ENCODE assay signal across 20 cellular contexts in genomic region chr22:45294030-45294429, GRCh38. TPM values are rescaled to one million over a fixed set of nuclear protein-coding genes. Genes with fewer than 3 reads are reported as not detected.
DNase-seq lines count a peak whose midpoint lies in the region; ATAC-seq lines count a peak whose summit lies in the region.
"Had no signal": no experiment of that assay in that cellular context is flagged by ENCODE, and none has a peak within 500 bp of the region (broad histone marks: within the 10 kb centered on the region; RNA-seq: fewer than 3 reads in every experiment).

No MANE protein-coding gene starts in this region.

- H3K36me3 Mint-ChIP-seq in activated naive CD4-positive, alpha-beta T cell treated with anti-CD3 and anti-CD28 coated beads, Interleukin-2, amount 50 U/mL, for 24 hours: no peaks in the 10 kb centered on the region
- H3K36me3 Mint-ChIP-seq in activated naive CD4-positive, alpha-beta T cell treated with anti-CD3 and anti-CD28 coated beads, Interleukin-2, amount 50 U/mL, for 72 hours: no peaks in the 10 kb centered on the region
- no peaks in the 10 kb centered on the region for H3K36me3 Mint-ChIP-seq in stimulated activated memory B cell treated with anti-CD40 and anti-IgM and Interleukin-4, amounts not matched to agents 10 μg/mL and 1 μg/mL and 100 μg/mL, for 72 hours

- no peak overlapping the region for H3K4me3 Mint-ChIP-seq in activated naive CD4-positive, alpha-beta T cell treated with anti-CD3 and anti-CD28 coated beads, Interleukin-2, amount 50 U/mL, for 24 hours
- H3K4me3 Mint-ChIP-seq in stimulated activated memory B cell treated with anti-CD40 and anti-IgM and Interleukin-4, amounts not matched to agents 10 μg/mL and 1 μg/mL and 100 μg/mL, for 72 hours: no peak overlapping the region
- H3K4me3 Mint-ChIP-seq: HFFc6 had no signal

- no peak for ATAC-seq in activated naive CD4-positive, alpha-beta T cell treated with anti-CD3 and anti-CD28 coated beads, Interleukin-2, amount 50 U/mL, for 72 hours
- ATAC-seq in left colon (peak; percentile 28), GM18858 (IDR thresholded peaks at IDR 0.05; ENCODE audit: unreplicated experiment) (no peak)
- no peak for ATAC-seq in stimulated activated memory B cell treated with anti-CD40 and anti-IgM and Interleukin-4, amounts not matched to agents 10 μg/mL and 1 μg/mL and 100 μg/mL, for 72 hours

- H3K4me1 Mint-ChIP-seq in activated naive CD4-positive, alpha-beta T cell treated with anti-CD3 and anti-CD28 coated beads, Interleukin-2, amount 50 U/mL, for 24 hours: peaks cover 22% of the 10 kb centered on the region
- H3K4me1 Mint-ChIP-seq in stimulated activated memory B cell treated with anti-CD40 and anti-IgM and Interleukin-4, amounts not matched to agents 10 μg/mL and 1 μg/mL and 100 μg/mL, for 72 hours: peaks cover 9% of the 10 kb centered on the region

- intact Hi-C loops in left colon (cut with DNase I, micrococcal nuclease): no loop called here

- peak overlapping the region; percentile 48 for H3K27ac Mint-ChIP-seq in activated naive CD4-positive, alpha-beta T cell treated with anti-CD3 and anti-CD28 coated beads, Interleukin-2, amount 50 U/mL, for 24 hours
- H3K27ac Mint-ChIP-seq in activated naive CD4-positive, alpha-beta T cell treated with anti-CD3 and anti-CD28 coated beads, Interleukin-2, amount 50 U/mL, for 72 hours: no peak overlapping the region
- H3K27ac Mint-ChIP-seq in stimulated activated memory B cell treated with anti-CD40 and anti-IgM and Interleukin-4, amounts not matched to agents 10 μg/mL and 1 μg/mL and 100 μg/mL, for 72 hours: peak overlapping the region; percentile 9
- H3K27ac Mint-ChIP-seq: HFFc6 had no signal

- no peaks in the 10 kb centered on the region for H3K9me3 Mint-ChIP-seq in activated naive CD4-positive, alpha-beta T cell treated with anti-CD3 and anti-CD28 coated beads, Interleukin-2, amount 50 U/mL, for 24 hours
- no peaks in the 10 kb centered on the region for H3K9me3 Mint-ChIP-seq in activated naive CD4-positive, alpha-beta T cell treated with anti-CD3 and anti-CD28 coated beads, Interleukin-2, amount 50 U/mL, for 72 hours
- H3K9me3 Mint-ChIP-seq in stimulated activated memory B cell treated with anti-CD40 and anti-IgM and Interleukin-4, amounts not matched to agents 10 μg/mL and 1 μg/mL and 100 μg/mL, for 72 hours: no peaks in the 10 kb centered on the region
- H3K9me3 Mint-ChIP-seq: HFFc6 had no signal

- no peaks in the 10 kb centered on the region for H3K27me3 Mint-ChIP-seq in activated naive CD4-positive, alpha-beta T cell treated with anti-CD3 and anti-CD28 coated beads, Interleukin-2, amount 50 U/mL, for 24 hours
- no peaks in the 10 kb centered on the region for H3K27me3 Mint-ChIP-seq in stimulated activated memory B cell treated with anti-CD40 and anti-IgM and Interleukin-4, amounts not matched to agents 10 μg/mL and 1 μg/mL and 100 μg/mL, for 72 hours

- DNase-seq in activated naive CD4-positive, alpha-beta T cell treated with anti-CD3 and anti-CD28 coated beads, Interleukin-2, amount 50 U/mL, for 72 hours (ENCODE audit: low spot score in 2 of 2): no peak
- DNase-seq in HT-29 (ENCODE audit: low spot score): peak; percentile 37
- no peak for DNase-seq in left colon
- DNase-seq in kidney glomerular epithelial cell (lab: John Stamatoyannopoulos, UW): no peak
- no peak for DNase-seq in NCI-H1694 treated with DMSO at 0.1 percent for 48 hours (lab: John Stamatoyannopoulos, UW)
- DNase-seq: 8988T, DMS79, HFFc6, NCI-H1417, NCI-H1930, NCI-H226, NCI-H524, NCI-H82, OCI-M1, SIG-M5 had no signal

RNA-seq across cellular contexts. Expression of gene UPK3A, which starts 9.3 kb away (rescaled TPM):
- not detected for total RNA-seq in activated naive CD4-positive, alpha-beta T cell treated with anti-CD3 and anti-CD28 coated beads, Interleukin-2, amount 50 U/mL, for 72 hours
- total RNA-seq in HT-29 (2014; rRNA removed; shearing (Covaris generic)): 4.7 and 6.0 TPM in 2 replicates
- total RNA-seq in left colon: under 1 TPM in 1 of 2 donors, not detected in 1; 0.34 TPM
- total RNA-seq: HFFc6, M059J, RPMI7951 had no signal

RNA-seq across cellular contexts. Expression of gene FAM118A, which starts 15.7 kb away (rescaled TPM):
- 10 to 100 TPM; 59.2 to 79.0 TPM for total RNA-seq in activated naive CD4-positive, alpha-beta T cell treated with anti-CD3 and anti-CD28 coated beads, Interleukin-2, amount 50 U/mL, for 72 hours
- total RNA-seq in HT-29 (2014; rRNA removed; shearing (Covaris generic)): 31.0 and 45.4 TPM in 2 replicates
- 10 to 100 TPM; 47.0 to 60.7 TPM for total RNA-seq in left colon

RNA-seq across cellular contexts. Expression of gene KIAA0930, which starts 53.3 kb away (rescaled TPM):
- total RNA-seq in activated naive CD4-positive, alpha-beta T cell treated with anti-CD3 and anti-CD28 coated beads, Interleukin-2, amount 50 U/mL, for 72 hours: 10 to 100 TPM; 12.5 to 16.5 TPM
- 43.2 and 49.0 TPM in 2 replicates for total RNA-seq in HT-29 (2014; rRNA removed; shearing (Covaris generic))
- 10 to 100 TPM; 36.0 to 52.2 TPM for total RNA-seq in left colon

Comparison
In these comparisons a context has a peak if more than half of its experiments do, and no peak if none do; other contexts are left out.
1. H3K27ac Mint-ChIP-seq: peak in activated naive CD4-positive, alpha-beta T cell treated with anti-CD3 and anti-CD28 coated beads, Interleukin-2, amount 50 U/mL, for 24 hours (single experiment) and stimulated activated memory B cell treated with anti-CD40 and anti-IgM and Interleukin-4, amounts not matched to agents 10 μg/mL and 1 μg/mL and 100 μg/mL, for 72 hours (single experiment); none in activated naive CD4-positive, alpha-beta T cell treated with anti-CD3 and anti-CD28 coated beads, Interleukin-2, amount 50 U/mL, for 72 hours (0 of 2).